14 cellular contexts compared by ENCODE assay signal in the genomic region with DNA sequence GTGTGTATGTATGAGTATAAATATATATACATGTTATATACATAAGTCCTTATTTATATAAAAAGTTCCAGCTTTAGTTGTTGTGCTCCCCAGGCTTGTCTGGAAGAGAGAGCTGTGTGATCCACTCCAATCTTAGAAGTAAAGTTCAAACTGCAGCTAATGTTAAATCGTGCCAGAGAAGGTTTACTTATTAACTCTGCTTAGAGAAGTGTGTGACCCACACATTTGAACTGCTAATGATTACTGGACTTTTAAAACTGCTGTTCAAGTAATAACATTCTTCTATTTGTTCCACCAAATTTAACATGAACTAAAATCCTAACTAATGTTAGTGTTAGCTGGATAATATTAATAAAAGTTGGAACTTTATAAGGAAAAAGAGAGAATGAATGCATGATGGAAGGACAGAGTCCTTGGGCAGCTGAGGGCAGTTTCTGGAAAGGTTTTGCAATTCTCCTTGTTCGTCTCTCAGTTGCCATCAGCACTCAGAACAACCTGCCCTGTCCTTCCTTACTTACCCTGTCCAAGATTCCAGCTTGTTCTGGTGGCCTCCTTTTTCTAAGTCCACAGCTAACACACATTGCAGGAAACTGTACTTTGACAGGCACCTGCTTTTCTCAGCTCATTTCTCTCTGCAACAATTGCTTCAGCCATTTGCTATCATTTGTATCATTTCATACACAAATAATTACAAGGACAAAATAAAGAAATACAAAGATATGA.
DNase-seq lines count a peak whose midpoint lies in the region; ATAC-seq and TF ChIP-seq lines count a peak whose summit lies in the region.
"Had no signal": no experiment of that assay in that cellular context is flagged by ENCODE, and none has a peak within 500 bp of the region (broad histone marks: within the 10 kb centered on the region; RNA-seq: fewer than 3 reads in every experiment).

No MANE protein-coding gene starts in this region.

- H3K9me3 Mint-ChIP-seq in Caco-2 (ENCODE audit: unreplicated experiment) = no peaks in the 10 kb centered on the region
- H3K9me3 Mint-ChIP-seq: activated T-helper 2 cell treated with anti-CD3 and anti-CD28 coated beads, Interferon-gamma antibody, Interleukin-2, Interleukin-4, amounts not matched to agents 10 μg/mL and 5 μg/mL and 100 μg/mL, durations not matched to agents 14 hours and 24 hours and 36 hours had no signal

- POLR2A ChIA-PET in Caco-2 (lab: Charles Lee) (interaction anchor here (1.7 kb wide), 1 partner anchor 226 kb away, joined by 9 read pairs; the partner anchor contains the start of genes CDNF, HSPA14 and MSANTD7), OCI-LY7 (lab: Charles Lee) (interaction anchor here (0.7 to 1.5 kb wide), 7 partner anchors 13 to 143 kb away, joined by 3 to 4 read pairs (median 3); no protein-coding TSS in a partner anchor)

- TF ChIP-seq CTCF in Caco-2 (IDR thresholded peaks at IDR 0.05; ENCODE audit: insufficient read depth in 1 of 2, low read depth in 1 of 2, low read length in 1 of 2, severe bottlenecking in 1 of 2, unreplicated experiment in 1 of 2) (no peak), OCI-LY7 (conservative IDR thresholded peaks at IDR 0.05; ENCODE audit: low read length) (no peak), lower lobe of right lung (IDR thresholded peaks at IDR 0.05) (no peak)

- peak overlapping the region; percentile 5 for H3K4me3 Mint-ChIP-seq in Caco-2 (ENCODE audit: unreplicated experiment)

- no peaks in the 10 kb centered on the region for H3K36me3 ChIP-seq in Caco-2 (ENCODE audit: control insufficient read depth, insufficient read depth, low read length)
- no peaks in the 10 kb centered on the region for H3K36me3 ChIP-seq in OCI-LY7 (ENCODE audit: insufficient read depth, low read length)
- no peaks in the 10 kb centered on the region for H3K36me3 ChIP-seq in lower lobe of right lung

- peak overlapping the region; percentile 2; the same call in 1 of the 2 replicates for H2AFZ ChIP-seq in OCI-LY7 (ENCODE audit: low read length)

- no peaks in the 10 kb centered on the region for H3K27me3 ChIP-seq in Caco-2 (replicated peaks; ENCODE audit: control insufficient read depth, insufficient read depth, low read length)
- H3K27me3 ChIP-seq in lower lobe of right lung (ENCODE audit: low read depth) = no peaks in the 10 kb centered on the region

- H3K27me3 Mint-ChIP-seq in Caco-2 (ENCODE audit: insufficient read depth, unreplicated experiment) = no peaks in the 10 kb centered on the region

- H3K27ac Mint-ChIP-seq in Caco-2 (ENCODE audit: unreplicated experiment) = peak overlapping the region; percentile 51
- H3K27ac Mint-ChIP-seq: activated T-helper 2 cell treated with anti-CD3 and anti-CD28 coated beads, Interferon-gamma antibody, Interleukin-2, Interleukin-4, amounts not matched to agents 10 μg/mL and 5 μg/mL and 100 μg/mL, durations not matched to agents 14 hours and 24 hours and 36 hours had no signal

- no peaks in the 10 kb centered on the region for H3K79me2 ChIP-seq in OCI-LY7 (ENCODE audit: insufficient read depth, low read depth, low read length)

- no peaks in the 10 kb centered on the region for H3K36me3 Mint-ChIP-seq in Caco-2 (ENCODE audit: insufficient read depth, unreplicated experiment)

- H3K4me1 Mint-ChIP-seq in Caco-2 (ENCODE audit: low read depth, unreplicated experiment) = peaks cover 36% of the 10 kb centered on the region

- no peaks in the 10 kb centered on the region for H3K9me2 ChIP-seq in OCI-LY7 (ENCODE audit: insufficient read depth, low read length)

- no peaks in the 10 kb centered on the region for H3K9me3 ChIP-seq in Caco-2
- no peaks in the 10 kb centered on the region for H3K9me3 ChIP-seq in OCI-LY7 (ENCODE audit: low read length)
- no peaks in the 10 kb centered on the region for H3K9me3 ChIP-seq in lower lobe of right lung

- in situ Hi-C loops in G401 (cut with HindIII; ENCODE audit: low sequenced_read_pairs) = no loop called here

- peaks cover 39% of the 10 kb centered on the region for H3K4me1 ChIP-seq in Caco-2
- H3K4me1 ChIP-seq in OCI-LY7 (ENCODE audit: insufficient read depth, low read length, poor library complexity, severe bottlenecking) = peaks cover 51% of the 10 kb centered on the region
- H3K4me1 ChIP-seq in lower lobe of right lung = peaks cover 12% of the 10 kb centered on the region

- H3K27ac ChIP-seq in OCI-LY7 (ENCODE audit: low read depth, low read length, poor library complexity, severe bottlenecking) (no peak overlapping the region), lower lobe of right lung (no peak overlapping the region)

- intact Hi-C loops in Caco-2 (cut with micrococcal nuclease; ENCODE audit: unreplicated experiment) (no loop called here), OCI-LY7 (cut with micrococcal nuclease; ENCODE audit: unreplicated experiment) (no loop called here), lower lobe of right lung (cut with DNase I) (no loop called here)

- ATAC-seq in GM21786 (IDR thresholded peaks at IDR 0.05; ENCODE audit: unreplicated experiment) = peak; percentile 62
- peak; percentile 58 to 90 for ATAC-seq in lower lobe of right lung

- BruUV-seq in Caco-2 (replicated peaks; lab: Mats Ljungman, UMichigan) = no TSS peak
- no TSS peak for BruUV-seq in OCI-LY7 (replicated peaks; lab: Mats Ljungman, UMichigan)

- CTCF ChIA-PET in Caco-2 (lab: Charles Lee) (interaction anchor here (0.6 to 1.3 kb wide), 6 partner anchors 10 to 753 kb away, joined by 3 to 6 read pairs (median 3); partner anchors contain the start of genes CDNF, HSPA14 and MSANTD7), OCI-LY7 (lab: Charles Lee; ENCODE audit: unreplicated experiment) (interaction anchor here (1.0 to 1.1 kb wide), 2 partner anchors 46 to 54 kb away, joined by 3 read pairs; no protein-coding TSS in a partner anchor)

- H3K4me2 ChIP-seq in OCI-LY7 (ENCODE audit: low read length) = no peak overlapping the region

- DNase-seq in Caco-2 (peak in 1 of 2 experiments; percentile 34), OCI-LY7 (ENCODE audit: low spot score) (no peak), lower lobe of right lung (no peak), putamen (ENCODE audit: low spot score) (no peak), 8988T (no peak), G401 (ENCODE audit: low spot score) (no peak)
- no peak for DNase-seq in activated CD4-positive, alpha-beta T cell treated with anti-CD3 and anti-CD28 coated beads, Interleukin-2, amount 50 U/mL, for 1 hour
- DNase-seq: glutamatergic neuron; MV-4-11; RPMI8226; stimulated activated CD4-positive, alpha-beta T cell treated with anti-CD3 and anti-CD28 coated beads, Interleukin-15, amount 100 ng/mL, for 24 hours; T-helper 2 cell had no signal

- H3K4me3 ChIP-seq in Caco-2 (ENCODE audit: low read depth, low read length) (no peak overlapping the region), OCI-LY7 (ENCODE audit: low read depth, low read length, poor library complexity, severe bottlenecking) (no peak overlapping the region), lower lobe of right lung (no peak overlapping the region)

- H4K20me1 ChIP-seq in OCI-LY7 (ENCODE audit: insufficient read depth, low read length) = no peaks in the 10 kb centered on the region
